8 cellular contexts compared by ENCODE assay signal in the genomic region with DNA sequence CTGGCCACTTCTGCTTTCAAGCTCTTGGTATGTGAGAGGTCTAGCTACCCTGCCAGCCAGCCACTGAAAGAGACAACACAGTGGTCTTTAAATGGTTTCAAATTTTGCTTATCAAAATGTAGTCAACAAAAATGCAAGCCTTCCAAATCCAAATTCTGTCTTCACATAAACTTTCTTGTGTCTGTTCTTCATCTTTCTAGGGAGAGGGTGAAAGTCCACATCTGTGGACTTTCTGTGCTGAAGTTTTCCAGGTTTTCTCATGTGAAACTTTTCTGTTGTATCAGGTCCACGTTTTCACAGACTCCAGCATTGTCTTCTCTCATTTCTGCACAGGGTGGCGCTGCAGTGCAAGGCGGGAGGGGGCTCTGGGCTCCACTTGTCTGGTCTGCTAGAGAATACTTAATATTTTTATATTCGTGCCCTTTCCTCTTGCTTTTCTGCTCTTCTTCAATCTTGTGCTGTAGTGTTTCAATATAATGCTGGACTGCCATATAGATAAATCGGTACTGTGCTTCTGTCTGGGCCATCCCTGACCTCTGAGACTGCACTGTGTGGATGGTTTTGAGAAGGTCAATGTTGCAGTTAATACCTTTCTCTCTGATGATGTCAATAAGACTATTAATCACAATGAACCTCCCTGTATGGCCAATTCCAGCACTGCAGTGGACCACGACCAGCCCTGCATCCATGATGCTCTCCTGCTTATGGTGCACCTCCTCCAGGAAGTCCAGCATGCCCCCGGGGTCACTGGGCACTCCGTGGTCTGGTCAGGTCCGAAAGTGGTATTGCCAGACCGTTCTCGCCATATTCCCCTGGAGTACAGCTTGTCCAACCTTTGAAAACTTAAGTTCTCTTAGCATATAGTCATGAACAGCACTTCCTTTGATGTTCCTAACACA.
DNase-seq lines count a peak whose midpoint lies in the region; ATAC-seq and TF ChIP-seq lines count a peak whose summit lies in the region.

No MANE protein-coding gene starts in this region.

- H3K9me3 ChIP-seq in psoas muscle, result no peaks in the 10 kb centered on the region

- H3K27ac ChIP-seq in psoas muscle, result no peak overlapping the region

- no peak overlapping the region for H3K4me3 Mint-ChIP-seq in glutamatergic neuron (ENCODE audit: unreplicated experiment)

- in situ Hi-C loops in SK-MEL-5 (cut with HindIII; ENCODE audit: low pct_unique_long_range_greater_than_20kb, low sequenced_read_pairs), result no loop called here

- H3K27me3 ChIP-seq in GM06990 (replicated peaks; ENCODE audit: control insufficient read depth, insufficient read depth, low read length) (no peaks in the 10 kb centered on the region), psoas muscle (ENCODE audit: insufficient read depth in 3 of 3, low read length in 2 of 3) (no peaks in the 10 kb centered on the region)

- ATAC-seq in HG03520 (IDR thresholded peaks at IDR 0.05; ENCODE audit: unreplicated experiment) (peak; percentile 35), psoas muscle (peak; percentile 61 to 74 (median 72)), GM21367 (IDR thresholded peaks at IDR 0.05; ENCODE audit: unreplicated experiment) (no peak), GM21786 (IDR thresholded peaks at IDR 0.05; ENCODE audit: unreplicated experiment) (no peak)

- intact Hi-C loops in psoas muscle (cut with DNase I), result loop anchor here (2.0 to 5.0 kb wide), 7 partner anchors 97 to 402 kb away; a partner anchor contains a TSS

- H3K36me3 ChIP-seq in GM06990 (ENCODE audit: control insufficient read depth, insufficient read depth, low read length), result no peaks in the 10 kb centered on the region
- H3K36me3 ChIP-seq in psoas muscle (ENCODE audit: insufficient read depth in 1 of 2, low read depth in 1 of 2), result no peaks in the 10 kb centered on the region

- no peak overlapping the region for H3K27ac Mint-ChIP-seq in glutamatergic neuron (ENCODE audit: unreplicated experiment)

- no peaks in the 10 kb centered on the region for H3K4me1 Mint-ChIP-seq in glutamatergic neuron (ENCODE audit: low read depth, unreplicated experiment)

- H3K9me3 Mint-ChIP-seq in glutamatergic neuron (ENCODE audit: unreplicated experiment), result no peaks in the 10 kb centered on the region

- H3K27me3 Mint-ChIP-seq in glutamatergic neuron (ENCODE audit: unreplicated experiment), result peaks cover 5% of the 10 kb centered on the region

- no peaks in the 10 kb centered on the region for H3K36me3 Mint-ChIP-seq in glutamatergic neuron (ENCODE audit: unreplicated experiment)

- peak; percentile 89 for TF ChIP-seq CTCF in GM06990 (IDR thresholded peaks at IDR 0.05; ENCODE audit: insufficient read depth, low read length, poor library complexity, severe bottlenecking)
- peak; percentile 67 for TF ChIP-seq CTCF in glutamatergic neuron (IDR thresholded peaks at IDR 0.05; ENCODE audit: partially characterized antibody, unreplicated experiment)
- TF ChIP-seq CTCF in psoas muscle (IDR thresholded peaks at IDR 0.05), result peak; percentile 80

- 45 to 50% (median 49%) methylated on average over 11 of the region's 11 CpGs for WGBS in psoas muscle, 3 donors

- peak; percentile 54 for DNase-seq in GM06990 (ENCODE audit: extremely low read depth, insufficient read length)
- DNase-seq in SK-MEL-5 (ENCODE audit: low read depth, low spot score), result peak; percentile 78
- DNase-seq in activated gamma-delta T cell treated with Interleukin-2 at 50 U/mL for 16 hours, result peak; percentile 66
- DNase-seq in glutamatergic neuron, result peak; percentile 76
- DNase-seq in psoas muscle, result peak; percentile 52 to 64

- peaks cover 24% of the 10 kb centered on the region for H3K4me1 ChIP-seq in psoas muscle

- H3K4me3 ChIP-seq in GM06990 (replicated peaks; ENCODE audit: low read depth, low read length) (no peak overlapping the region), psoas muscle (no peak overlapping the region)

Comparison
In these comparisons a context has a peak if more than half of its experiments do, and no peak if none do; other contexts are left out.
1. ATAC-seq: peak in HG03520 (single experiment) and psoas muscle (4 of 4); none in GM21367 (single experiment) and GM21786 (single experiment).
2. Peak in every context shown above with its lines, with median percentiles within 50 percentile points of each other: DNase-seq and CTCF ChIP-seq.